In the genomic region with DNA sequence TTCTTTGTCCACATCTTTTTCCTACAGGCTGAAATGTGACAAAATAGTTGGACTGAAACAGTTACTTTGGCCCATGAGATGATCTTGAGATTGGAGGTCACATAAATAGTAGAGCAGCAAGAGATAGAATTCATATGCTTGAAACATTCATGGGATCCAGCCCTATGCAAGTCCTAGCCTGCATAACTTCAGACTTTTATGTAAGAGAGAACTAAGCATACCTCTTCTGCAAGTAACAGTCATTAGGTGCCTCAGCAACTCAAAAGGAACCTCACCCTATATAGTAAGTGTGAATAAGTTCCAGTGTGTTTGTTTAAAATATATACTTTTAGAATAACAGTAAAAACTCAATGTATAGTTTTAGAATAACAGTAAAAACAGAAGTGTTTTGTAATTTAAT, we compare ENCODE assay signal across 33 cellular contexts.
"Had no signal": no experiment of that assay in that cellular context is flagged by ENCODE, and none has a peak within 500 bp of the region (broad histone marks: within the 10 kb centered on the region; RNA-seq: fewer than 3 reads in every experiment).

No MANE protein-coding gene starts in this region.

- H3K4me1 ChIP-seq: adrenal gland, body of pancreas, colonic mucosa, gastrocnemius medialis, heart left ventricle had no signal

- ATAC-seq: activated CD4-positive, alpha-beta T cell treated with anti-CD3 and anti-CD28 coated beads for 36 hours; activated CD8-positive, alpha-beta memory T cell treated with anti-CD3 and anti-CD28 coated beads, Interleukin-2, amount 10 ng/mL, durations not matched to agents 7 days and 5 days; activated CD8-positive, alpha-beta T cell treated with anti-CD3 and anti-CD28 coated beads, Interleukin-2, amount 10 ng/mL, durations not matched to agents 7 days and 5 days; activated naive CD8-positive, alpha-beta T cell treated with anti-CD3 and anti-CD28 coated beads, Interleukin-2, amount 50 U/mL, for 24 hours; body of pancreas; gastrocnemius medialis; heart left ventricle had no signal

- H3K9me3 ChIP-seq: adrenal gland, body of pancreas, colonic mucosa, gastrocnemius medialis had no signal

- H3K4me1 Mint-ChIP-seq: activated CD4-positive, alpha-beta T cell treated with anti-CD3 and anti-CD28 coated beads for 36 hours had no signal

- H3K4me3 Mint-ChIP-seq: activated CD4-positive, alpha-beta memory T cell treated with anti-CD3 and anti-CD28 coated beads for 36 hours; activated CD4-positive, alpha-beta T cell treated with anti-CD3 and anti-CD28 coated beads for 36 hours; activated CD4-positive, alpha-beta T cell treated with anti-CD3 and anti-CD28 coated beads, Interleukin-2, amount 10 ng/mL, durations not matched to agents 24 days and 14 days; activated CD8-positive, alpha-beta memory T cell treated with anti-CD3 and anti-CD28 coated beads, Interleukin-2, amount 10 ng/mL, durations not matched to agents 7 days and 5 days; activated CD8-positive, alpha-beta T cell treated with anti-CD3 and anti-CD28 coated beads, Interleukin-2, amount 10 ng/mL, durations not matched to agents 7 days and 5 days; activated naive CD4-positive, alpha-beta T cell treated with anti-CD3 and anti-CD28 coated beads for 36 hours; activated naive CD4-positive, alpha-beta T cell treated with anti-CD3 and anti-CD28 coated beads, Interleukin-2, amount 50 U/mL, for 24 hours; activated naive CD8-positive, alpha-beta T cell treated with anti-CD3 and anti-CD28 coated beads for 36 hours; activated naive CD8-positive, alpha-beta T cell treated with anti-CD3 and anti-CD28 coated beads, Interleukin-2, amount 50 U/mL, for 24 hours; activated T-helper 1 cell treated with anti-CD3 and anti-CD28 coated beads, Interleukin-12 subunit alpha, Interleukin-12 subunit beta, Interleukin-2, Interleukin-4 antibody, amounts not matched to agents 30 ng/mL and 10 ng/mL and 1 ng/mL, durations not matched to agents 14 hours and 24 hours and 36 hours had no signal

- H3K27ac Mint-ChIP-seq: activated CD4-positive, alpha-beta memory T cell treated with anti-CD3 and anti-CD28 coated beads for 36 hours; activated CD4-positive, alpha-beta T cell treated with anti-CD3 and anti-CD28 coated beads for 36 hours; activated CD4-positive, alpha-beta T cell treated with anti-CD3 and anti-CD28 coated beads, Interleukin-2, amount 10 ng/mL, durations not matched to agents 24 days and 14 days; activated CD8-positive, alpha-beta memory T cell treated with anti-CD3 and anti-CD28 coated beads, Interleukin-2, amount 10 ng/mL, durations not matched to agents 7 days and 5 days; activated CD8-positive, alpha-beta T cell treated with anti-CD3 and anti-CD28 coated beads, Interleukin-2, amount 10 ng/mL, durations not matched to agents 7 days and 5 days; activated naive CD4-positive, alpha-beta T cell treated with anti-CD3 and anti-CD28 coated beads for 36 hours; activated naive CD4-positive, alpha-beta T cell treated with anti-CD3 and anti-CD28 coated beads, Interleukin-2, amount 50 U/mL, for 24 hours; activated naive CD8-positive, alpha-beta T cell treated with anti-CD3 and anti-CD28 coated beads for 36 hours; activated naive CD8-positive, alpha-beta T cell treated with anti-CD3 and anti-CD28 coated beads, Interleukin-2, amount 50 U/mL, for 24 hours; activated T-helper 1 cell treated with anti-CD3 and anti-CD28 coated beads, Interleukin-12 subunit alpha, Interleukin-12 subunit beta, Interleukin-2, Interleukin-4 antibody, amounts not matched to agents 30 ng/mL and 10 ng/mL and 1 ng/mL, durations not matched to agents 14 hours and 24 hours and 36 hours; activated T-helper 2 cell treated with anti-CD3 and anti-CD28 coated beads, Interferon-gamma antibody, Interleukin-2, Interleukin-4, amounts not matched to agents 10 μg/mL and 5 μg/mL and 100 μg/mL, durations not matched to agents 14 hours and 24 hours and 36 hours had no signal

- DNase-seq: activated CD4-positive, alpha-beta memory T cell treated with anti-CD3 and anti-CD28 coated beads for 36 hours; activated CD4-positive, alpha-beta T cell treated with anti-CD3 and anti-CD28 coated beads for 36 hours; activated CD4-positive, alpha-beta T cell treated with anti-CD3 and anti-CD28 coated beads, Interleukin-2, amount 10 ng/mL, durations not matched to agents 24 days and 14 days; activated CD4-positive, CD25-positive, alpha-beta regulatory T cell; activated CD4-positive, CD25-positive, alpha-beta regulatory T cell treated with anti-CD3 and anti-CD28 coated beads, Interleukin-2, amount 50 U/mL, for 72 hours; activated CD8-positive, alpha-beta memory T cell treated with anti-CD3 and anti-CD28 coated beads, Interleukin-2, amount 10 ng/mL, durations not matched to agents 7 days and 5 days; activated CD8-positive, alpha-beta memory T cell treated with anti-CD3 and anti-CD28 coated beads, Interleukin-2, amount 50 U/mL, for 4 hours; activated CD8-positive, alpha-beta T cell treated with anti-CD3 and anti-CD28 coated beads, Interleukin-2, amount 10 ng/mL, durations not matched to agents 7 days and 5 days; activated effector memory CD4-positive, alpha-beta T cell treated with anti-CD3 and anti-CD28 coated beads, Interleukin-2, amount 50 U/mL, for 16 hours; activated naive CD4-positive, alpha-beta T cell treated with anti-CD3 and anti-CD28 coated beads for 36 hours; activated naive CD8-positive, alpha-beta T cell treated with anti-CD3 and anti-CD28 coated beads for 36 hours; activated naive CD8-positive, alpha-beta T cell treated with anti-CD3 and anti-CD28 coated beads, Interleukin-2, amount 50 U/mL, for 24 hours; activated T-cell treated with anti-CD3 and anti-CD28 coated beads, Interleukin-2, amount 50 U/mL, for 1 hour; activated T-cell treated with anti-CD3 and anti-CD28 coated beads, Interleukin-2, amount 50 U/mL, for 48 hours; adrenal gland; amygdala; aorta; body of pancreas; central memory CD4-positive, alpha-beta T cell; cerebellar nuclear complex; colonic mucosa; effector CD8-positive, alpha-beta T cell; foreskin fibroblast; gastrocnemius medialis; glutamatergic neuron; heart left ventricle; T-helper 2 cell had no signal

- H3K27ac ChIP-seq: adrenal gland, body of pancreas, cardiac muscle cell, colonic mucosa, gastrocnemius medialis, heart left ventricle had no signal

- H3K36me3 Mint-ChIP-seq: activated CD4-positive, alpha-beta memory T cell treated with anti-CD3 and anti-CD28 coated beads for 36 hours; activated CD8-positive, alpha-beta memory T cell treated with anti-CD3 and anti-CD28 coated beads, Interleukin-2, amount 10 ng/mL, durations not matched to agents 7 days and 5 days; activated naive CD4-positive, alpha-beta T cell treated with anti-CD3 and anti-CD28 coated beads, Interleukin-2, amount 50 U/mL, for 24 hours; activated naive CD8-positive, alpha-beta T cell treated with anti-CD3 and anti-CD28 coated beads for 36 hours had no signal

- H3K9me3 Mint-ChIP-seq: activated CD4-positive, alpha-beta memory T cell treated with anti-CD3 and anti-CD28 coated beads for 36 hours; activated CD4-positive, alpha-beta T cell treated with anti-CD3 and anti-CD28 coated beads, Interleukin-2, amount 10 ng/mL, durations not matched to agents 24 days and 14 days; activated naive CD4-positive, alpha-beta T cell treated with anti-CD3 and anti-CD28 coated beads for 36 hours; activated naive CD4-positive, alpha-beta T cell treated with anti-CD3 and anti-CD28 coated beads, Interleukin-2, amount 50 U/mL, for 24 hours; activated naive CD8-positive, alpha-beta T cell treated with anti-CD3 and anti-CD28 coated beads for 36 hours; activated naive CD8-positive, alpha-beta T cell treated with anti-CD3 and anti-CD28 coated beads, Interleukin-2, amount 50 U/mL, for 24 hours; activated T-helper 1 cell treated with anti-CD3 and anti-CD28 coated beads, Interleukin-12 subunit alpha, Interleukin-12 subunit beta, Interleukin-2, Interleukin-4 antibody, amounts not matched to agents 30 ng/mL and 10 ng/mL and 1 ng/mL, durations not matched to agents 14 hours and 24 hours and 36 hours had no signal

- FAIRE-seq: endometrium, endothelial cell of umbilical vein had no signal

- H3K27me3 ChIP-seq: adrenal gland, body of pancreas, cardiac muscle cell, colonic mucosa, gastrocnemius medialis, heart left ventricle had no signal

- H3K27me3 Mint-ChIP-seq: activated CD4-positive, alpha-beta T cell treated with anti-CD3 and anti-CD28 coated beads for 36 hours; activated CD4-positive, alpha-beta T cell treated with anti-CD3 and anti-CD28 coated beads, Interleukin-2, amount 10 ng/mL, durations not matched to agents 24 days and 14 days; activated CD8-positive, alpha-beta memory T cell treated with anti-CD3 and anti-CD28 coated beads, Interleukin-2, amount 10 ng/mL, durations not matched to agents 7 days and 5 days; activated naive CD8-positive, alpha-beta T cell treated with anti-CD3 and anti-CD28 coated beads, Interleukin-2, amount 50 U/mL, for 24 hours had no signal

- H3K4me3 ChIP-seq: adrenal gland, body of pancreas, cardiac muscle cell, colonic mucosa, gastrocnemius medialis, heart left ventricle had no signal

- H3K36me3 ChIP-seq: adrenal gland, cardiac muscle cell, colonic mucosa, gastrocnemius medialis, heart left ventricle had no signal
